8 cellular contexts compared by ENCODE assay signal in genomic region chr20:64065973-64066341, GRCh38. TPM values are rescaled to one million over a fixed set of nuclear protein-coding genes. Genes with fewer than 3 reads are reported as not detected.
A peak's percentile ranks its signal among the peaks of the same experiment; 100 is the strongest.
DNase-seq lines count a peak whose midpoint lies in the region; ATAC-seq and TF ChIP-seq lines count a peak whose summit lies in the region.

No MANE protein-coding gene starts in this region.

- H4K20me1 ChIP-seq in GM23248 (ENCODE audit: insufficient read depth): no peaks in the 10 kb centered on the region

- peak overlapping the region; percentile 16 for H3K4me2 ChIP-seq in GM23248 (ENCODE audit: unreplicated experiment)

- H3K4me1 Mint-ChIP-seq in central memory CD8-positive, alpha-beta T cell: peaks cover 32% of the 10 kb centered on the region
- peaks cover 54% of the 10 kb centered on the region for H3K4me1 Mint-ChIP-seq in stimulated activated memory B cell treated with anti-CD40 and anti-IgM and Interleukin-4, amounts not matched to agents 10 μg/mL and 1 μg/mL and 100 μg/mL, for 72 hours

- H3K9me2 ChIP-seq in GM23248 (ENCODE audit: insufficient read depth): no peaks in the 10 kb centered on the region

- no peak overlapping the region for H3K9ac ChIP-seq in GM23248

- 0 out of 2 replicates have a peak, but pooled peaks cover 3% of the 10 kb centered on the region for H3F3A ChIP-seq in GM23248 (ENCODE audit: insufficient read depth)

- WGBS in GM23248 (ENCODE audit: low coverage in 1 of 2, low lambda C conversion rate in 2 of 2, missing lambda C conversion rate in 2 of 2), 2 experiments: 36 to 38% methylated on average over 5 of the region's 5 CpGs

- peak; percentile 61 for ATAC-seq in RWPE2 (ENCODE audit: low read depth)
- peak; percentile 57 for ATAC-seq in central memory CD8-positive, alpha-beta T cell (replicated peaks; ENCODE audit: extremely low read depth, poor library complexity, severe bottlenecking)
- peak; percentile 75 for ATAC-seq in stimulated activated memory B cell treated with anti-CD40 and anti-IgM and Interleukin-4, amounts not matched to agents 10 μg/mL and 1 μg/mL and 100 μg/mL, for 72 hours
- no peak for ATAC-seq in GM21360 (IDR thresholded peaks at IDR 0.05; ENCODE audit: unreplicated experiment)
- no peak for ATAC-seq in left lung

- no peaks in the 10 kb centered on the region for H3K9me3 Mint-ChIP-seq in central memory CD8-positive, alpha-beta T cell
- H3K9me3 Mint-ChIP-seq in stimulated activated memory B cell treated with anti-CD40 and anti-IgM and Interleukin-4, amounts not matched to agents 10 μg/mL and 1 μg/mL and 100 μg/mL, for 72 hours: no peaks in the 10 kb centered on the region

- 0 out of 2 replicates have a peak, but pooled peaks cover 8% of the 10 kb centered on the region for H3K79me2 ChIP-seq in GM23248 (ENCODE audit: insufficient read depth)

- no peak overlapping the region for H2AFZ ChIP-seq in GM23248

- no peak overlapping the region for H3K27ac ChIP-seq in GM23248
- peak overlapping the region; percentile 62 for H3K27ac ChIP-seq in RWPE2 (ENCODE audit: poor library complexity, severe bottlenecking)
- no peak overlapping the region for H3K27ac ChIP-seq in left lung

- H3K27me3 ChIP-seq in GM23248 (replicated peaks; ENCODE audit: insufficient read depth): no peaks in the 10 kb centered on the region
- no peaks in the 10 kb centered on the region for H3K27me3 ChIP-seq in RWPE2 (ENCODE audit: insufficient read depth, poor library complexity, severe bottlenecking)
- H3K27me3 ChIP-seq in left lung: no peaks in the 10 kb centered on the region

- no peaks in the 10 kb centered on the region for H3K27me3 Mint-ChIP-seq in central memory CD8-positive, alpha-beta T cell
- no peaks in the 10 kb centered on the region for H3K27me3 Mint-ChIP-seq in stimulated activated memory B cell treated with anti-CD40 and anti-IgM and Interleukin-4, amounts not matched to agents 10 μg/mL and 1 μg/mL and 100 μg/mL, for 72 hours

- TF ChIP-seq CTCF in RWPE2 (IDR thresholded peaks at IDR 0.05; ENCODE audit: poor library complexity, severe bottlenecking): no peak
- no peak for TF ChIP-seq CTCF in left lung (IDR thresholded peaks at IDR 0.05)

- peaks cover 27% of the 10 kb centered on the region for H3K4me1 ChIP-seq in GM23248 (ENCODE audit: insufficient read depth)
- H3K4me1 ChIP-seq in RWPE2 (ENCODE audit: insufficient read depth, poor library complexity, severe bottlenecking): peaks cover 30% of the 10 kb centered on the region
- peaks cover 16 to 41% of the 10 kb centered on the region in 2 donors for H3K4me1 ChIP-seq in left lung

- H3K9me3 ChIP-seq in GM23248 (ENCODE audit: low read depth) (no peaks in the 10 kb centered on the region), RWPE2 (ENCODE audit: severe bottlenecking) (no peaks in the 10 kb centered on the region), left lung (no peaks in the 10 kb centered on the region)

- peaks cover 11% of the 10 kb centered on the region for H3K36me3 Mint-ChIP-seq in central memory CD8-positive, alpha-beta T cell (ENCODE audit: insufficient read depth)
- H3K36me3 Mint-ChIP-seq in stimulated activated memory B cell treated with anti-CD40 and anti-IgM and Interleukin-4, amounts not matched to agents 10 μg/mL and 1 μg/mL and 100 μg/mL, for 72 hours: no peaks in the 10 kb centered on the region

- H3K27ac Mint-ChIP-seq in central memory CD8-positive, alpha-beta T cell (ENCODE audit: low read depth): peak overlapping the region; percentile 51
- peak overlapping the region; percentile 86 for H3K27ac Mint-ChIP-seq in stimulated activated memory B cell treated with anti-CD40 and anti-IgM and Interleukin-4, amounts not matched to agents 10 μg/mL and 1 μg/mL and 100 μg/mL, for 72 hours

- H3K4me3 Mint-ChIP-seq in central memory CD8-positive, alpha-beta T cell: peak overlapping the region; percentile 45
- peak overlapping the region; percentile 27 for H3K4me3 Mint-ChIP-seq in stimulated activated memory B cell treated with anti-CD40 and anti-IgM and Interleukin-4, amounts not matched to agents 10 μg/mL and 1 μg/mL and 100 μg/mL, for 72 hours

- no peak overlapping the region for H3K4me3 ChIP-seq in GM23248
- H3K4me3 ChIP-seq in RWPE2 (ENCODE audit: severe bottlenecking): no peak overlapping the region
- H3K4me3 ChIP-seq in left lung: no peak overlapping the region

- intact Hi-C loops in left lung (cut with DNase I): no loop called here

- in situ Hi-C loops in GM23248 (cut with MboI): no loop called here

- H3K36me3 ChIP-seq in GM23248 (ENCODE audit: low read depth): no peaks in the 10 kb centered on the region
- no peaks in the 10 kb centered on the region for H3K36me3 ChIP-seq in RWPE2 (ENCODE audit: low read depth)
- no peaks in the 10 kb centered on the region for H3K36me3 ChIP-seq in left lung

- DNase-seq in ELR (ENCODE audit: low read depth) (peak; percentile 97), GM23248 (peak; percentile 77), RWPE2 (ENCODE audit: low spot score) (no peak), DMS79 (lab: John Stamatoyannopoulos, UW) (no peak), left lung (no peak)
- peak; percentile 36 to 51 for DNase-seq in central memory CD8-positive, alpha-beta T cell (ENCODE audit: low spot score in 2 of 2)

RNA-seq across cellular contexts. Expression of gene TCEA2, which starts 3.0 kb away (rescaled TPM):
- 34.3 and 39.2 TPM in 2 replicates for total RNA-seq in GM23248 (2014; rRNA removed; shearing (Covaris generic))
- polyA plus RNA-seq in GM23248 (2016; fragmentation: Nextera tagmentation; extraction: Ambion mirVana): 67.9 and 70.7 TPM in 2 replicates
- 10 to 100 TPM; 31.2 to 34.3 TPM for total RNA-seq in left lung

RNA-seq across cellular contexts. Expression of gene RGS19, which starts 13.4 kb away (rescaled TPM):
- total RNA-seq in GM23248 (2014; rRNA removed; shearing (Covaris generic)): 7.0 and 13.2 TPM in 2 replicates
- polyA plus RNA-seq in GM23248 (2016; fragmentation: Nextera tagmentation; extraction: Ambion mirVana): 18.7 and 20.9 TPM in 2 replicates
- 10 to 100 TPM; 23.4 to 63.9 TPM for total RNA-seq in left lung

RNA-seq across cellular contexts. Expression of gene OPRL1, which starts 13.9 kb away (rescaled TPM):
- total RNA-seq in GM23248 (2014; rRNA removed; shearing (Covaris generic)): 0.86 and 1.1 TPM in 2 replicates
- polyA plus RNA-seq in GM23248 (2016; fragmentation: Nextera tagmentation; extraction: Ambion mirVana): 0.35 and 0.53 TPM in 2 replicates
- 1 to 10 TPM; 1.8 to 2.0 TPM for total RNA-seq in left lung

RNA-seq across cellular contexts. Expression of gene SOX18, which starts 16.5 kb away (rescaled TPM):
- not detected in 2 replicates for total RNA-seq in GM23248 (2014; rRNA removed; shearing (Covaris generic))
- not detected in 2 replicates for polyA plus RNA-seq in GM23248 (2016; fragmentation: Nextera tagmentation; extraction: Ambion mirVana)
- 10 to 100 TPM; 40.3 to 69.2 TPM for total RNA-seq in left lung

RNA-seq across cellular contexts. Expression of gene LKAAEAR1, which starts 18.2 kb away (rescaled TPM):
- total RNA-seq in GM23248 (2014; rRNA removed; shearing (Covaris generic)): 3.7 TPM in 1 of 2 replicates, not detected in the other
- polyA plus RNA-seq in GM23248 (2016; fragmentation: Nextera tagmentation; extraction: Ambion mirVana): 0.59 TPM in 1 of 2 replicates, not detected in the other
- total RNA-seq in left lung: under 1 TPM in 1 of 2 donors, not detected in 1; 0.45 TPM

Comparison
In these comparisons a context has a peak if more than half of its experiments do, and no peak if none do; other contexts are left out.
1. DNase-seq: peak in ELR (single experiment), GM23248 (single experiment) and central memory CD8-positive, alpha-beta T cell (2 of 2); none in RWPE2 (single experiment), DMS79 (single experiment) and left lung (0 of 2).
2. ATAC-seq: peak in RWPE2 (single experiment), central memory CD8-positive, alpha-beta T cell (single experiment) and stimulated activated memory B cell treated with anti-CD40 and anti-IgM and Interleukin-4, amounts not matched to agents 10 μg/mL and 1 μg/mL and 100 μg/mL, for 72 hours (single experiment); none in GM21360 (single experiment) and left lung (single experiment).